ENCODE assay signal across 8 cellular contexts in the genomic region with DNA sequence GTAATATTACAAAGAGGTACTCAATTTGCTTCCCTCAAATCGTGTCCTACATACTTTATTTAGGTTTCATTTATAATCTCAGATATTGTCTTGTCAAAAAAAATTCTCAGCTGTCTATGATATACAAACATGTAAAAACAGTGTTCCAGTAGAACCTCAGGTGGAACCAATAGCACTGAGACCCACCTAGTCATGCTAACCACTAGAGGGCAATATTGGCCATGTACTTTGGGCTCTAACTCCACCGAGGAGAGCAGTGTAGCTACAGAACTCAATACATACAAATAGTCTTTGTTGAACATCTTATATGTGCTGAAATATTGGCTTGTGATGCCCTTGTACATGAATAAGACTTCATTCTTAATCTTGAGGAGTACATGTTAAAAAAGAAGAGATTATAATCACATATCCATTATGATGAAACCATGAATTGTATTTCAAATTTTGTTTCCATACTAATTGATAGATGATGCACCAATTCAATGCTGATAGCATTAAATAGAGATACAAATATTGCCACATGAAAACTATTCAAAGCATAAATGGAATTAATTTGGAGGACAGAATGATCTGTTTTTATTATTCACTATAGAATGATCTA.
A peak's percentile ranks its signal among the peaks of the same experiment; 100 is the strongest.
DNase-seq lines count a peak whose midpoint lies in the region; ATAC-seq and TF ChIP-seq lines count a peak whose summit lies in the region.

No MANE protein-coding gene starts in this region.

- H3K27ac ChIP-seq in 22Rv1 (no peak overlapping the region), hepatocyte (no peak overlapping the region), stomach (no peak overlapping the region)

- H3K9me3 ChIP-seq in hepatocyte (ENCODE audit: low read depth) = no peaks in the 10 kb centered on the region
- no peaks in the 10 kb centered on the region for H3K9me3 ChIP-seq in stomach

- H3K27me3 ChIP-seq in hepatocyte (no peaks in the 10 kb centered on the region), stomach (no peaks in the 10 kb centered on the region)

- WGBS in hepatocyte (ENCODE audit: low lambda C conversion rate, missing lambda C conversion rate) = 0% methylated on average over 2 of the region's 2 CpGs
- WGBS in stomach, 5 donors = 3 to 17% (median 8%) methylated on average over 2 of the region's 2 CpGs

- no peaks in the 10 kb centered on the region for H4K20me1 ChIP-seq in hepatocyte (ENCODE audit: insufficient read depth, poor library complexity, severe bottlenecking)

- no peak for TF ChIP-seq POLR2A in stomach (IDR thresholded peaks at IDR 0.05)

- H3K4me2 ChIP-seq in hepatocyte = no peak overlapping the region

- H3K4me1 ChIP-seq in hepatocyte (ENCODE audit: insufficient read depth) (no peaks in the 10 kb centered on the region), stomach (no peaks in the 10 kb centered on the region)

- no peak for TF ChIP-seq EP300 in stomach (IDR thresholded peaks at IDR 0.05)

- peak; percentile 97 for ATAC-seq in HG02884 (IDR thresholded peaks at IDR 0.05; ENCODE audit: unreplicated experiment)
- no peak for ATAC-seq in activated CD4-positive, CD25-positive, alpha-beta regulatory T cell treated with anti-CD3 and anti-CD28 coated beads, Interleukin-2, amount 50 U/mL, for 24 hours

- H3K36me3 ChIP-seq in hepatocyte (replicated peaks; ENCODE audit: insufficient read depth, low read depth) = no peaks in the 10 kb centered on the region
- no peaks in the 10 kb centered on the region for H3K36me3 ChIP-seq in stomach

- H3K4me3 ChIP-seq in WI38 (ENCODE audit: low read depth, low read length) (no peak overlapping the region), hepatocyte (no peak overlapping the region), stomach (no peak overlapping the region)

- peak; percentile 2 for DNase-seq in NCI-H2029 (lab: John Stamatoyannopoulos, UW)
- DNase-seq in hepatocyte (ENCODE audit: low spot score) = peak; percentile 73
- no peak for DNase-seq in stomach

- H2AFZ ChIP-seq in hepatocyte = no peak overlapping the region

- H3K79me2 ChIP-seq in hepatocyte = no peaks in the 10 kb centered on the region

- intact Hi-C loops in stomach (cut with DNase I; ENCODE audit: low total_unique reads) = no loop called here

- no peaks in the 10 kb centered on the region for H3K9me2 ChIP-seq in hepatocyte (replicated peaks; ENCODE audit: insufficient read depth)

- TF ChIP-seq CTCF in 22Rv1 (IDR thresholded peaks at IDR 0.05) (peak; percentile 91), GM12873 (IDR thresholded peaks at IDR 0.05; ENCODE audit: insufficient read depth, low read depth, low read length, missing control alignments) (peak; percentile 73), WI38 (IDR thresholded peaks at IDR 0.05; ENCODE audit: low read depth, low read length) (peak; percentile 68), hepatocyte (IDR thresholded peaks at IDR 0.05; ENCODE audit: poor library complexity) (peak; percentile 71), stomach (IDR thresholded peaks at IDR 0.05) (peak in 5 of 7 experiments; percentile 42 to 59 (median 55))
